Comparison of ENCODE assay signal across 22 cellular contexts in the genomic region with DNA sequence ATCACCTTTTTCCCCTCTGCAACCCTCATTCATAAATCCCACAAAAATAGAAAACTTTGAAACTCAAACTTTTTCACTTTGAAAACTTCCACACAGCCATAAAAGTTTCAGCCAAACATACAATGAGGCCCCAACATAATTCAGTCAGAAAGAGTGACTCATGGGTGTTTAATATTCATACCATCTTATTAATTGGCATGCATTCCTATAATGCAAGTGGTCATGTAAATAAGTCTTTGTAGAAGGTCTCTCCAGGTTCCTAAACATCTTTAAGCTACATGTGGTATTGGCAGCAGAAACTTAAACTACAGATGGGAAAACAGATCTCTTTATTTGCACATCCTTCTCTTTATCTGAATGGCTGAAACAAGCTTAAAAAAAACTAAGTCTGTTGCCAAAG.
DNase-seq lines count a peak whose midpoint lies in the region; ATAC-seq and TF ChIP-seq lines count a peak whose summit lies in the region.
"Had no signal": no experiment of that assay in that cellular context is flagged by ENCODE, and none has a peak within 500 bp of the region (broad histone marks: within the 10 kb centered on the region; RNA-seq: fewer than 3 reads in every experiment).

No MANE protein-coding gene starts in this region.

- TF ChIP-seq CTCF in A673 (conservative IDR thresholded peaks at IDR 0.05; ENCODE audit: low read depth, low read length) (no peak), IMR-90 (conservative IDR thresholded peaks at IDR 0.05; ENCODE audit: low read depth, low read length) (no peak), ovary (IDR thresholded peaks at IDR 0.05) (no peak), endodermal cell (conservative IDR thresholded peaks at IDR 0.05) (no peak)

- H3K56ac ChIP-seq in IMR-90 (ENCODE audit: extremely low read depth, insufficient read depth, low read length), result no peak overlapping the region

- no peak overlapping the region for H3K27ac ChIP-seq in A673 (ENCODE audit: low read depth, low read length, poor library complexity, severe bottlenecking)
- no peak overlapping the region for H3K27ac ChIP-seq in IMR-90 (ENCODE audit: insufficient read depth, low read length)
- H3K27ac ChIP-seq in ovary, result no peak overlapping the region
- H3K27ac ChIP-seq in endodermal cell (ENCODE audit: low read depth, low read length), result no peak overlapping the region
- H3K27ac ChIP-seq: 22Rv1, A549, BLaER1 had no signal

- no peak for ATAC-seq in IMR-90 (ENCODE audit: low read depth)
- ATAC-seq: A549 had no signal

- no peak overlapping the region for H3K9ac ChIP-seq in IMR-90 (ENCODE audit: low read depth, low read length)
- no peak overlapping the region for H3K9ac ChIP-seq in endodermal cell (ENCODE audit: extremely low read depth, low read length, poor library complexity, severe bottlenecking)
- H3K9ac ChIP-seq: BLaER1 had no signal

- in situ Hi-C loops in IMR-90 (cut with MboI; ENCODE audit: low sequenced_read_pairs), result no loop called here

- H3K27me3 Mint-ChIP-seq in endodermal cell (ENCODE audit: insufficient read depth), result no peaks in the 10 kb centered on the region
- H3K27me3 Mint-ChIP-seq: CD4-positive, alpha-beta memory T cell; CD4-positive, CD25-positive, alpha-beta regulatory T cell; CD8-positive, alpha-beta memory T cell had no signal

- no peak overlapping the region for H3K4ac ChIP-seq in IMR-90 (ENCODE audit: low read depth, low read length)

- peaks cover 12% of the 10 kb centered on the region for H3K9me3 ChIP-seq in A673 (ENCODE audit: low read depth, low read length, poor library complexity, severe bottlenecking)
- H3K9me3 ChIP-seq in IMR-90 (ENCODE audit: control insufficient read depth, insufficient read depth, low read length), result no peaks in the 10 kb centered on the region
- H3K9me3 ChIP-seq in ovary, result no peaks in the 10 kb centered on the region
- H3K9me3 ChIP-seq in endodermal cell (ENCODE audit: control insufficient read depth, low read length), result peaks cover 4% of the 10 kb centered on the region
- H3K9me3 ChIP-seq: A549, BE2C, BLaER1, Caco-2 had no signal

- dilution Hi-C loops in IMR-90 (cut with HindIII; ENCODE audit: low sequenced_read_pairs, unreplicated experiment), result no loop called here

- no peak overlapping the region for H3K14ac ChIP-seq in IMR-90 (replicated peaks; ENCODE audit: low read depth, low read length)

- H2BK15ac ChIP-seq in IMR-90 (ENCODE audit: low read depth, low read length), result no peak overlapping the region

- POLR2A ChIA-PET in A673 (lab: Charles Lee; ENCODE audit: low non-redundant PET) (interaction anchor here (0.6 kb wide), 1 partner anchor 210 kb away, joined by 3 read pairs; no protein-coding TSS in a partner anchor), IMR-90 (lab: Charles Lee; ENCODE audit: unreplicated experiment) (interaction anchor here (0.6 kb wide), 1 partner anchor 411 kb away, joined by 3 read pairs; no protein-coding TSS in a partner anchor)

- TF ChIP-seq EP300 in ovary (IDR thresholded peaks at IDR 0.05), result no peak

- H3K27me3 ChIP-seq in A673 (replicated peaks; ENCODE audit: insufficient read depth, low read depth, low read length, poor library complexity) (no peaks in the 10 kb centered on the region), IMR-90 (ENCODE audit: control insufficient read depth, insufficient read depth, low read length) (no peaks in the 10 kb centered on the region), ovary (no peaks in the 10 kb centered on the region), endodermal cell (ENCODE audit: control insufficient read depth, insufficient read depth, low read length, poor library complexity, severe bottlenecking) (no peaks in the 10 kb centered on the region)
- H3K27me3 ChIP-seq: BE2C, BLaER1 had no signal

- H2AK9ac ChIP-seq in IMR-90 (replicated peaks; ENCODE audit: low read depth, low read length, poor library complexity), result no peak overlapping the region

- H3K36me3 ChIP-seq in A673 (ENCODE audit: insufficient read depth, low read length, poor library complexity, severe bottlenecking) (no peaks in the 10 kb centered on the region), IMR-90 (ENCODE audit: control insufficient read depth, insufficient read depth, low read length) (no peaks in the 10 kb centered on the region), ovary (no peaks in the 10 kb centered on the region), endodermal cell (ENCODE audit: control insufficient read depth, insufficient read depth, low read length) (no peaks in the 10 kb centered on the region)
- H3K36me3 ChIP-seq: BE2C, BLaER1 had no signal

- TF ChIP-seq POLR2A in IMR-90 (IDR thresholded peaks at IDR 0.05; ENCODE audit: low read depth, low read length), result no peak
- TF ChIP-seq POLR2A in ovary (IDR thresholded peaks at IDR 0.05), result no peak

- H4K8ac ChIP-seq in IMR-90 (ENCODE audit: low read depth in 2 of 2, low read length in 2 of 2), result no peak overlapping the region

- no peak overlapping the region for H2AFZ ChIP-seq in IMR-90 (replicated peaks; ENCODE audit: low read length, poor library complexity)

- no peak overlapping the region for H2BK5ac ChIP-seq in IMR-90 (ENCODE audit: low read depth, low read length, poor library complexity, severe bottlenecking)

- DNase-seq in A673 (ENCODE audit: low spot score) (peak; percentile 53), DMS 273 (lab: John Stamatoyannopoulos, UW; ENCODE audit: unreplicated experiment) (peak; percentile 33), IMR-90 (peak; percentile 2), astrocyte of the hippocampus (ENCODE audit: low read depth, low spot score) (peak; percentile 38), ovary (no peak), NCI-H2107 (lab: John Stamatoyannopoulos, UW) (no peak), endodermal cell (no peak)
- no peak for DNase-seq in activated CD4-positive, alpha-beta T cell treated with anti-CD3 and anti-CD28 coated beads for 48 hours
- DNase-seq: ACHN; BE2C; C1 segment of cervical spinal cord; Caco-2; Calu3; CD4-positive, alpha-beta memory T cell; CD4-positive, CD25-positive, alpha-beta regulatory T cell; CD8-positive, alpha-beta memory T cell; DMS79 treated with DMSO at 0.1 percent for 48 hours; GF-D8 had no signal

- H3K27ac Mint-ChIP-seq in endodermal cell, result no peak overlapping the region
- H3K27ac Mint-ChIP-seq: CD14-positive monocyte; CD4-positive, alpha-beta memory T cell; CD4-positive, CD25-positive, alpha-beta regulatory T cell; CD8-positive, alpha-beta memory T cell had no signal

- no peak overlapping the region for H3K23ac ChIP-seq in IMR-90 (ENCODE audit: low read depth, low read length)

- peaks cover 5% of the 10 kb centered on the region for H3K9me3 Mint-ChIP-seq in endodermal cell

- no peak overlapping the region for H4K5ac ChIP-seq in IMR-90 (ENCODE audit: low read depth, low read length)

- H3K18ac ChIP-seq in IMR-90 (ENCODE audit: low read depth, low read length), result no peak overlapping the region

- no peak overlapping the region for H3K4me3 ChIP-seq in A673 (ENCODE audit: low read depth, low read length, poor library complexity, severe bottlenecking)
- H3K4me3 ChIP-seq in IMR-90 (ENCODE audit: insufficient read depth, low read depth, low read length), result no peak overlapping the region
- H3K4me3 ChIP-seq in ovary, result no peak overlapping the region
- H3K4me3 ChIP-seq in endodermal cell (ENCODE audit: low read length), result no peak overlapping the region
- H3K4me3 ChIP-seq: A549, BLaER1 had no signal

- TF ChIP-seq RAD21 in IMR-90 (IDR thresholded peaks at IDR 0.05; ENCODE audit: low read length), result no peak

- no peak overlapping the region for H3K4me2 ChIP-seq in IMR-90 (ENCODE audit: low read depth, low read length)
- H3K4me2 ChIP-seq: A549, BLaER1 had no signal

- no peaks in the 10 kb centered on the region for H4K20me1 ChIP-seq in IMR-90 (ENCODE audit: insufficient read depth, low read length)
- H4K20me1 ChIP-seq: BLaER1 had no signal

- no peaks in the 10 kb centered on the region for H3K36me3 Mint-ChIP-seq in endodermal cell (ENCODE audit: low read depth)
- H3K36me3 Mint-ChIP-seq: CD14-positive monocyte; CD4-positive, alpha-beta memory T cell; CD4-positive, CD25-positive, alpha-beta regulatory T cell; CD8-positive, alpha-beta memory T cell had no signal

- no peak overlapping the region for H4K91ac ChIP-seq in IMR-90 (ENCODE audit: insufficient read depth, low read depth, low read length)

- peaks cover 2% of the 10 kb centered on the region for H3K4me1 Mint-ChIP-seq in endodermal cell
- H3K4me1 Mint-ChIP-seq: CD14-positive monocyte; CD4-positive, alpha-beta memory T cell; CD4-positive, CD25-positive, alpha-beta regulatory T cell; CD8-positive, alpha-beta memory T cell had no signal

- no peaks in the 10 kb centered on the region; the same call in 1 of the 2 replicates for H3K9me1 ChIP-seq in IMR-90 (ENCODE audit: insufficient read depth, low read length)

- no peak overlapping the region for H3K4me3 Mint-ChIP-seq in endodermal cell
- H3K4me3 Mint-ChIP-seq: CD14-positive monocyte; CD4-positive, alpha-beta memory T cell; CD4-positive, CD25-positive, alpha-beta regulatory T cell; CD8-positive, alpha-beta memory T cell had no signal

- H3K79me1 ChIP-seq in IMR-90 (ENCODE audit: low read depth in 1 of 2, low read length in 2 of 2), result no peaks in the 10 kb centered on the region

- no peak overlapping the region for H2AK5ac ChIP-seq in IMR-90 (ENCODE audit: low read depth, low read length)

- intact Hi-C loops in A673 (cut with micrococcal nuclease; ENCODE audit: unreplicated experiment) (no loop called here), IMR-90 (cut with micrococcal nuclease) (no loop called here), ovary (cut with DNase I) (no loop called here)

- BruUV-seq in A673 (replicated peaks; lab: Mats Ljungman, UMichigan) (no TSS peak), IMR-90 (replicated peaks; lab: Mats Ljungman, UMichigan) (no TSS peak)

- H3K4me1 ChIP-seq in A673 (ENCODE audit: insufficient read depth, low read length, poor library complexity, severe bottlenecking) (peaks cover 7% of the 10 kb centered on the region), IMR-90 (ENCODE audit: control insufficient read depth, insufficient read depth, low read length) (peaks cover 5% of the 10 kb centered on the region; the same call in 1 of the 2 replicates), ovary (ENCODE audit: insufficient read depth) (no peaks in the 10 kb centered on the region), endodermal cell (ENCODE audit: control insufficient read depth, insufficient read depth, low read length) (no peaks in the 10 kb centered on the region)
- H3K4me1 ChIP-seq: A549, BE2C, BLaER1 had no signal

- CTCF ChIA-PET in A673 (lab: Charles Lee), result no interaction called here
- CTCF ChIA-PET in IMR-90 (lab: Yijun Ruan, JAX), result interaction anchor here (1.3 kb wide), 1 partner anchor 15 kb away, joined by 3 read pairs; no protein-coding TSS in a partner anchor

- no peak overlapping the region for H2BK20ac ChIP-seq in IMR-90 (ENCODE audit: low read depth, low read length)

- no peak overlapping the region for H2BK120ac ChIP-seq in IMR-90 (ENCODE audit: low read depth, low read length)

TF ChIP-seq in IMR-90, 13 proteins besides CTCF, POLR2A, EP300 and RAD21 (continues in another document):
- TF ChIP-seq CHD1 (IDR thresholded peaks at IDR 0.05; ENCODE audit: low read depth, low read length) (no peak), SMC3 (IDR thresholded peaks at IDR 0.05; ENCODE audit: low read depth, low read length) (no peak), FOS (IDR thresholded peaks at IDR 0.05; ENCODE audit: low read depth, low read length) (no peak)

Comparison
In these comparisons a context has a peak if more than half of its experiments do, and no peak if none do; other contexts are left out.
1. DNase-seq: peak in A673 (single experiment), DMS 273 (single experiment), IMR-90 (single experiment) and astrocyte of the hippocampus (single experiment); none in ovary (0 of 5), NCI-H2107 (single experiment), activated CD4-positive, alpha-beta T cell treated with anti-CD3 and anti-CD28 coated beads for 48 hours (single experiment) and endodermal cell (single experiment).